Comparison of ENCODE assay signal across 8 cellular contexts in genomic region chr13:24511019-24511823, GRCh38. TPM values are rescaled to one million over a fixed set of nuclear protein-coding genes. Genes with fewer than 3 reads are reported as not detected.
A peak's percentile ranks its signal among the peaks of the same experiment; 100 is the strongest.
DNase-seq lines count a peak whose midpoint lies in the region; ATAC-seq lines count a peak whose summit lies in the region.

No MANE protein-coding gene starts in this region.

- peak overlapping the region; percentile 66 for H3K23ac ChIP-seq in mesendoderm (ENCODE audit: low read length)

- no peaks in the 10 kb centered on the region for H3K9me3 Mint-ChIP-seq in CD4-positive, CD25-positive, alpha-beta regulatory T cell

- H3K27ac ChIP-seq in CD4-positive, CD25-positive, alpha-beta regulatory T cell (ENCODE audit: insufficient read depth, low read length, poor library complexity, severe bottlenecking) = peak overlapping the region; percentile 66
- H3K27ac ChIP-seq in mesendoderm (ENCODE audit: low read depth, low read length) = no peak overlapping the region

- peaks cover 8% of the 10 kb centered on the region for H3K27me3 Mint-ChIP-seq in CD4-positive, CD25-positive, alpha-beta regulatory T cell

- H3K4ac ChIP-seq in mesendoderm (ENCODE audit: low read depth, low read length) = no peak overlapping the region

- peak overlapping the region; percentile 93 to 98 (median 94) for H3K4me3 Mint-ChIP-seq in CD4-positive, CD25-positive, alpha-beta regulatory T cell

- H3K4me1 ChIP-seq in CD4-positive, CD25-positive, alpha-beta regulatory T cell (ENCODE audit: control insufficient read depth, insufficient read depth, low read length, poor library complexity, severe bottlenecking) = peaks cover 26% of the 10 kb centered on the region
- peaks cover 4% of the 10 kb centered on the region for H3K4me1 ChIP-seq in mesendoderm (ENCODE audit: control insufficient read depth, low read depth, low read length)

- peaks cover 8% of the 10 kb centered on the region for H3K79me1 ChIP-seq in mesendoderm (ENCODE audit: low read length)

- no peak overlapping the region for H2BK15ac ChIP-seq in mesendoderm (replicated peaks; ENCODE audit: low read depth)

- no peak overlapping the region for H2AK5ac ChIP-seq in mesendoderm (ENCODE audit: low read length)

- peaks cover 14 to 46% (median 28%) of the 10 kb centered on the region in 4 donors for H3K4me1 Mint-ChIP-seq in CD4-positive, CD25-positive, alpha-beta regulatory T cell

- peaks cover 7% of the 10 kb centered on the region for H3K36me3 Mint-ChIP-seq in CD4-positive, CD25-positive, alpha-beta regulatory T cell

- H4K8ac ChIP-seq in mesendoderm (ENCODE audit: low read depth, low read length) = no peak overlapping the region

- H4K5ac ChIP-seq in mesendoderm (ENCODE audit: low read length) = no peak overlapping the region

- WGBS in mesendoderm (ENCODE audit: extremely low coverage, insufficient coverage, low lambda C conversion rate) = no CpG with 5 or more reads among the region's 22 CpGs

- peak overlapping the region; percentile 94 to 97 (median 95) for H3K27ac Mint-ChIP-seq in CD4-positive, CD25-positive, alpha-beta regulatory T cell

- H3K4me3 ChIP-seq in CD4-positive, CD25-positive, alpha-beta regulatory T cell (ENCODE audit: low read depth, low read length) = peak overlapping the region; percentile 100
- H3K4me3 ChIP-seq in mesendoderm (ENCODE audit: low read length) = no peak overlapping the region

- ATAC-seq in CD4-positive, CD25-positive, alpha-beta regulatory T cell (ENCODE audit: low read depth in 2 of 2) = peak; percentile 43 to 46
- ATAC-seq in GM21526 (IDR thresholded peaks at IDR 0.05; ENCODE audit: low FRiP score, unreplicated experiment) (peak; percentile 46), HG03139 (IDR thresholded peaks at IDR 0.05; ENCODE audit: unreplicated experiment) (no peak)
- peak; percentile 56 to 57 for ATAC-seq in activated CD4-positive, CD25-positive, alpha-beta regulatory T cell treated with anti-CD3 and anti-CD28 coated beads, Interleukin-2, amount 50 U/mL, for 24 hours

- H3K9me3 ChIP-seq in CD4-positive, CD25-positive, alpha-beta regulatory T cell (ENCODE audit: control insufficient read depth in 2 of 2, low read length in 2 of 2) = no peaks in the 10 kb centered on the region

- H3K79me2 ChIP-seq in mesendoderm (ENCODE audit: control insufficient read depth, insufficient read depth, low read length) = peaks cover 8% of the 10 kb centered on the region

- H3K56ac ChIP-seq in mesendoderm (ENCODE audit: low read length) = peak overlapping the region; percentile 98

- no peaks in the 10 kb centered on the region for H3K27me3 ChIP-seq in CD4-positive, CD25-positive, alpha-beta regulatory T cell (ENCODE audit: control insufficient read depth, insufficient read depth, low read length)
- H3K27me3 ChIP-seq in mesendoderm (ENCODE audit: insufficient read depth, low read length, poor library complexity) = no peaks in the 10 kb centered on the region

- peak overlapping the region; percentile 81 for H3K4me2 ChIP-seq in mesendoderm (ENCODE audit: low read length)

- no peak overlapping the region for H2BK5ac ChIP-seq in mesendoderm (ENCODE audit: low read length)

- no peak overlapping the region for H3K18ac ChIP-seq in mesendoderm (ENCODE audit: low read length)

- peak; percentile 13 to 55 (median 41) for DNase-seq in CD4-positive, CD25-positive, alpha-beta regulatory T cell
- peak; percentile 31 to 45 for DNase-seq in Kasumi-1 (lab: John Stamatoyannopoulos, UW)
- peak; percentile 59 for DNase-seq in dedifferentiated amniotic fluid mesenchymal stem cell (ENCODE audit: extremely low spot score)
- DNase-seq in mesendoderm = peak; percentile 83
- peak; percentile 54 for DNase-seq in stimulated activated CD8-positive, alpha-beta memory T cell treated with anti-CD3 and anti-CD28 coated beads, Interleukin-4, amount 100 ng/mL, for 24 hours (ENCODE audit: low read depth)

- peak overlapping the region; percentile 89 for H3K9ac ChIP-seq in mesendoderm (ENCODE audit: low read length)

- no peak overlapping the region for H2BK120ac ChIP-seq in mesendoderm (ENCODE audit: low read depth, low read length)

- H3K36me3 ChIP-seq in CD4-positive, CD25-positive, alpha-beta regulatory T cell (ENCODE audit: control insufficient read depth, insufficient read depth, low read length) = peaks cover 5% of the 10 kb centered on the region
- H3K36me3 ChIP-seq in mesendoderm (ENCODE audit: control insufficient read depth, insufficient read depth, low read length) = no peaks in the 10 kb centered on the region

RNA-seq across cellular contexts. Expression of gene PARP4, which starts 1.4 kb away (rescaled TPM):
- 63.7 TPM for total RNA-seq in CD4-positive, CD25-positive, alpha-beta regulatory T cell
- polyA plus RNA-seq in CD4-positive, CD25-positive, alpha-beta regulatory T cell = 10 to 100 TPM; 61.4 to 71.8 (median 67.0) TPM
- 16.8 TPM for polyA plus RNA-seq in mesendoderm (2013, experiment 1 of 2)
- 17.0 TPM for polyA plus RNA-seq in mesendoderm (2013, experiment 2 of 2)
